Comparison of ENCODE assay signal across 8 cellular contexts in genomic region chr2:64989982-64990614, GRCh38. TPM values are rescaled to one million over a fixed set of nuclear protein-coding genes. Genes with fewer than 3 reads are reported as not detected.
DNase-seq lines count a peak whose midpoint lies in the region; ATAC-seq, FAIRE-seq and TF ChIP-seq lines count a peak whose summit lies in the region.

No MANE protein-coding gene starts in this region.

- no peaks in the 10 kb centered on the region for H3K27me3 Mint-ChIP-seq in CD4-positive, alpha-beta memory T cell

- peaks cover 32% of the 10 kb centered on the region for H3K4me1 ChIP-seq in CD4-positive, alpha-beta memory T cell (ENCODE audit: insufficient read depth, low read length)

- no peaks in the 10 kb centered on the region for H3K9me3 Mint-ChIP-seq in CD4-positive, alpha-beta memory T cell

- no peak overlapping the region for H3K27ac ChIP-seq in CD4-positive, alpha-beta memory T cell (ENCODE audit: low read depth, low read length)

- H3K4me3 ChIP-seq in CD4-positive, alpha-beta memory T cell (ENCODE audit: low read length in 2 of 2) = peak overlapping the region; percentile 74 to 77
- H3K4me3 ChIP-seq in fibroblast of pulmonary artery (replicated peaks; ENCODE audit: low read depth, low read length) (peak overlapping the region; percentile 75), retinal pigment epithelial cell (ENCODE audit: low read length) (peak overlapping the region; percentile 76)

- H3K4me1 Mint-ChIP-seq in CD4-positive, alpha-beta memory T cell = peaks cover 18 to 44% (median 34%) of the 10 kb centered on the region in 4 donors

- intact Hi-C loops in CD4-positive, alpha-beta memory T cell (cut with micrococcal nuclease) = loop anchor here (1.0 to 5.0 kb wide), 6 partner anchors 43 to 237 kb away; partner anchors contain the start of genes ACTR2, CEP68 and RAB1A

- peaks cover 0 to 1% of the 10 kb centered on the region in 2 donors for H3K36me3 Mint-ChIP-seq in CD4-positive, alpha-beta memory T cell

- FAIRE-seq in D721Med (lab: Jason Lieb, UNC) (no peak), RCC 7860 (lab: Jason Lieb, UNC) (no peak)

- peak in 1 of 5 donors; percentile 2 for DNase-seq in CD4-positive, alpha-beta memory T cell
- peak; percentile 50 for DNase-seq in SW480 (ENCODE audit: low spot score)
- DNase-seq in fibroblast of pulmonary artery (ENCODE audit: low read depth) = no peak
- no peak for DNase-seq in retinal pigment epithelial cell (ENCODE audit: low read depth)
- no peak for DNase-seq in D721Med (ENCODE audit: insufficient read length, low spot score)
- no peak for DNase-seq in kidney tubule cell (ENCODE audit: low spot score)
- no peak for DNase-seq in RCC 7860 (ENCODE audit: low spot score)

- H3K4me3 Mint-ChIP-seq in CD4-positive, alpha-beta memory T cell = peak overlapping the region; percentile 83 to 91 (median 86)

- peak; percentile 1 for ATAC-seq in GM21528 (IDR thresholded peaks at IDR 0.05; ENCODE audit: low FRiP score, unreplicated experiment)

- CTCF ChIA-PET in CD4-positive, alpha-beta memory T cell (lab: Charles Lee; ENCODE audit: partially characterized antibody) = interaction anchor here (1.2 to 1.3 kb wide), 2 partner anchors 66 to 72 kb away, joined by 5 to 7 read pairs; partner anchors contain the start of gene CEP68

- TF ChIP-seq CTCF in fibroblast of pulmonary artery (IDR thresholded peaks at IDR 0.05; ENCODE audit: low read length, missing control alignments) (no peak), retinal pigment epithelial cell (conservative IDR thresholded peaks at IDR 0.05; ENCODE audit: low read depth, low read length) (no peak), D721Med (IDR thresholded peaks at IDR 0.05; ENCODE audit: insufficient read depth, missing control alignments) (no peak)

- H3K27ac Mint-ChIP-seq in CD4-positive, alpha-beta memory T cell = peak overlapping the region in 6 of 7 donors; percentile 13 to 88 (median 63)

- no peaks in the 10 kb centered on the region for H3K36me3 ChIP-seq in CD4-positive, alpha-beta memory T cell (ENCODE audit: insufficient read depth, low read length)

- no peaks in the 10 kb centered on the region for H3K27me3 ChIP-seq in CD4-positive, alpha-beta memory T cell (ENCODE audit: insufficient read depth, low read length)

- POLR2A ChIA-PET in CD4-positive, alpha-beta memory T cell (lab: Charles Lee; ENCODE audit: partially characterized antibody) = interaction anchor here (0.9 to 4.3 kb wide), 8 partner anchors 10 to 140 kb away, joined by 3 to 19 read pairs (median 5); partner anchors contain the start of genes CEP68 and RAB1A

- no peaks in the 10 kb centered on the region for H3K9me3 ChIP-seq in CD4-positive, alpha-beta memory T cell (ENCODE audit: control insufficient read depth in 1 of 2, low read length in 2 of 2)

RNA-seq across cellular contexts. Expression of gene SLC1A4, which starts 0.9 kb away (rescaled TPM):
- total RNA-seq in CD4-positive, alpha-beta memory T cell = 10 to 100 TPM in 1 of 2 experiments, 1 to 10 TPM in 1; 8.2 to 10.3 TPM
- polyA plus RNA-seq in CD4-positive, alpha-beta memory T cell = 1 to 10 TPM; 1.6 to 2.0 TPM
